ENCODE assay signal across 15 cellular contexts in genomic region chr12:123512838-123513665, GRCh38. TPM values are rescaled to one million over a fixed set of nuclear protein-coding genes. Genes with fewer than 3 reads are reported as not detected.
A peak's percentile ranks its signal among the peaks of the same experiment; 100 is the strongest.
DNase-seq lines count a peak whose midpoint lies in the region; FAIRE-seq and TF ChIP-seq lines count a peak whose summit lies in the region.
"Had no signal": no experiment of that assay in that cellular context is flagged by ENCODE, and none has a peak within 500 bp of the region (broad histone marks: within the 10 kb centered on the region; RNA-seq: fewer than 3 reads in every experiment).

No MANE protein-coding gene starts in this region.

- H3K23ac ChIP-seq in H1 (ENCODE audit: insufficient read length) (peak overlapping the region; percentile 83), mesendoderm (ENCODE audit: low read length) (no peak overlapping the region)

- peaks cover 0 to 7% of the 10 kb centered on the region in 2 experiments for H4K20me1 ChIP-seq in H1 (replicated peaks in 1 of 2; ENCODE audit: control insufficient read depth in 1 of 2, insufficient read depth in 2 of 2, low read length in 2 of 2)

- no peak overlapping the region for H3K14ac ChIP-seq in H1 (ENCODE audit: insufficient read length)

- 77% methylated on average over 26 of the region's 26 CpGs; no CpG with 5 or more reads in 1 of the 2 experiments for WGBS in H1 (ENCODE audit: extremely low coverage in 1 of 2, insufficient coverage in 1 of 2, insufficient read length in 1 of 2, insufficient replicate concordance in 2 of 2, low coverage in 1 of 2, low lambda C conversion rate in 2 of 2, missing lambda C conversion rate in 1 of 2), 2 experiments
- WGBS in mesendoderm (ENCODE audit: extremely low coverage, insufficient coverage, low lambda C conversion rate): 100% methylated on average over 1 of the region's 26 CpGs

- peak overlapping the region; percentile 99 for H4K91ac ChIP-seq in H1 (replicated peaks; ENCODE audit: insufficient read length, low read length)

- no peak for TF ChIP-seq POLR2A in H1 (IDR thresholded peaks at IDR 0.05; ENCODE audit: control extremely low read depth in 1 of 2, low read depth in 2 of 2, low read length in 2 of 2)

- no peak for TF ChIP-seq CTCF in H1 (IDR thresholded peaks at IDR 0.05; ENCODE audit: control extremely low read depth in 1 of 3, insufficient read depth in 1 of 3, low read depth in 1 of 3, low read length in 3 of 3)

- H2BK20ac ChIP-seq in H1 (ENCODE audit: low read length): peak overlapping the region; percentile 100

- TF ChIP-seq EP300 in H1 (IDR thresholded peaks at IDR 0.05; ENCODE audit: borderline replicate concordance in 1 of 2, low read depth in 2 of 2, low read length in 2 of 2): no peak

- H3K9ac ChIP-seq in H1 (replicated peaks in 1 of 4; ENCODE audit: extremely low read depth in 1 of 4, low read depth in 3 of 4, low read length in 3 of 4): peak overlapping the region in 1 of 4 experiments; percentile 54; a peak in 2 of 7 replicates
- no peak overlapping the region for H3K9ac ChIP-seq in mesendoderm (ENCODE audit: low read length)

- H3K18ac ChIP-seq in H1 (ENCODE audit: extremely low read depth, low read length) (peak overlapping the region; percentile 78), mesendoderm (ENCODE audit: low read length) (no peak overlapping the region)

- no peak overlapping the region for H2AFZ ChIP-seq in H1 (ENCODE audit: low read length)

- H2BK120ac ChIP-seq in H1 (replicated peaks; ENCODE audit: low read depth, low read length): peak overlapping the region; percentile 92
- H2BK120ac ChIP-seq in mesendoderm (ENCODE audit: low read depth, low read length): no peak overlapping the region

- H4K5ac ChIP-seq in H1 (ENCODE audit: insufficient read length, low read depth, low read length): peak overlapping the region; percentile 45
- H4K5ac ChIP-seq in mesendoderm (ENCODE audit: low read length): no peak overlapping the region

- FAIRE-seq in H1 (lab: Jason Lieb, UNC): no peak
- FAIRE-seq: G401.6, RCC 7860 had no signal

- peak overlapping the region; percentile 100 for H2BK5ac ChIP-seq in H1 (ENCODE audit: low read depth, low read length)
- peak overlapping the region; percentile 59 for H2BK5ac ChIP-seq in mesendoderm (ENCODE audit: low read length)

- POLR2A ChIA-PET in H1 (lab: Charles Lee; ENCODE audit: partially characterized antibody): interaction anchor here (0.8 to 1.9 kb wide), 6 partner anchors 13 to 36 kb away, joined by 3 to 8 read pairs (median 4); partner anchors contain the start of gene RILPL1

- H3K79me2 ChIP-seq in H1 (ENCODE audit: control insufficient read depth in 1 of 2, insufficient read depth in 2 of 2, low read length in 2 of 2) (no peaks in the 10 kb centered on the region), mesendoderm (ENCODE audit: control insufficient read depth, insufficient read depth, low read length) (no peaks in the 10 kb centered on the region)

- peak overlapping the region; percentile 100 for H2BK12ac ChIP-seq in H1 (ENCODE audit: low read depth, low read length)

- H3K79me1 ChIP-seq in H1 (ENCODE audit: low read depth, low read length) (peaks cover 4% of the 10 kb centered on the region; the same call in 1 of the 2 replicates), mesendoderm (ENCODE audit: low read length) (no peaks in the 10 kb centered on the region)

- TF ChIP-seq RAD21 in H1 (IDR thresholded peaks at IDR 0.05 in 1 of 2, conservative IDR thresholded peaks at IDR 0.05 in 1 of 2; ENCODE audit: low read depth in 2 of 2, low read length in 2 of 2): no peak

- H3K23me2 ChIP-seq in H1 (ENCODE audit: low read depth, low read length): peaks cover 26% of the 10 kb centered on the region; the same call in 1 of the 2 replicates

- no peak overlapping the region for H4K8ac ChIP-seq in H1 (ENCODE audit: extremely low read depth, insufficient read depth, low read length)
- no peak overlapping the region for H4K8ac ChIP-seq in mesendoderm (ENCODE audit: low read depth, low read length)

- H3K27me3 ChIP-seq in H1 (replicated peaks in 1 of 4; ENCODE audit: control insufficient read depth in 3 of 4, extremely low read depth in 1 of 4, insufficient read depth in 3 of 4, low read length in 3 of 4) (no peaks in the 10 kb centered on the region), mesendoderm (ENCODE audit: insufficient read depth, low read length, poor library complexity) (no peaks in the 10 kb centered on the region), MG63 (no peaks in the 10 kb centered on the region)

- DNase-seq in D341Med (ENCODE audit: low spot score): peak; percentile 41
- DNase-seq in NAMALWA (ENCODE audit: low spot score): peak; percentile 18
- no peak for DNase-seq in H1 (ENCODE audit: low read depth in 1 of 2, low spot score in 2 of 2)
- DNase-seq in mesendoderm: no peak
- no peak for DNase-seq in NCI-H1048 (lab: John Stamatoyannopoulos, UW)
- no peak for DNase-seq in MG63
- DNase-seq in activated T-cell treated with anti-CD3 and anti-CD28 coated beads, Interleukin-2, amount 50 U/mL, for 1 hour: no peak
- no peak for DNase-seq in pons (ENCODE audit: low spot score)
- DNase-seq: central memory CD4-positive, alpha-beta T cell; NCI-H524; stimulated activated CD4-positive, alpha-beta T cell treated with anti-CD3 and anti-CD28 coated beads, Interleukin-1b, Interleukin-23, amount 100 ng/mL, for 48 hours had no signal

- CTCF ChIA-PET in H1 (lab: Charles Lee; ENCODE audit: partially characterized antibody): interaction anchor here (1.0 kb wide), 2 partner anchors 20 to 67 kb away, joined by 3 to 4 read pairs; no protein-coding TSS in a partner anchor

- no peak overlapping the region for H3K4me3 ChIP-seq in H1 (ENCODE audit: extremely low read depth in 1 of 4, insufficient read depth in 2 of 4, low read depth in 3 of 4, low read length in 4 of 4)
- H3K4me3 ChIP-seq in mesendoderm (ENCODE audit: low read length): no peak overlapping the region
- H3K4me3 ChIP-seq in MG63: no peak overlapping the region
- H3K4me3 ChIP-seq: prostate gland had no signal

- H3K4me2 ChIP-seq in H1 (ENCODE audit: insufficient read depth in 1 of 2, low read depth in 2 of 2, low read length in 2 of 2) (no peak overlapping the region), mesendoderm (ENCODE audit: low read length) (no peak overlapping the region)

- H3K27ac ChIP-seq in H1 (ENCODE audit: low read depth, low read length) (peak overlapping the region; percentile 33), mesendoderm (ENCODE audit: low read depth, low read length) (no peak overlapping the region)
- H3K27ac ChIP-seq: epithelial cell of prostate had no signal

- H2BK15ac ChIP-seq in H1 (ENCODE audit: low read length) (peak overlapping the region; percentile 98; the same call in 1 of the 2 replicates), mesendoderm (replicated peaks; ENCODE audit: low read depth) (no peak overlapping the region)

- H3K4me1 ChIP-seq in H1 (replicated peaks in 1 of 4; ENCODE audit: control insufficient read depth in 3 of 4, insufficient read depth in 4 of 4, low read length in 3 of 4) (0 out of 7 replicates have a peak, but pooled peaks cover 0 to 2% (median 0%) of the 10 kb centered on the region in 4 experiments), mesendoderm (ENCODE audit: control insufficient read depth, low read depth, low read length) (no peaks in the 10 kb centered on the region)
- H3K4me1 ChIP-seq: prostate gland had no signal

- H3K4ac ChIP-seq in H1 (replicated peaks; ENCODE audit: insufficient read length, low read depth, low read length) (peak overlapping the region; percentile 99), mesendoderm (ENCODE audit: low read depth, low read length) (no peak overlapping the region)

- no peaks in the 10 kb centered on the region for H3K9me3 ChIP-seq in H1 (ENCODE audit: insufficient read depth in 2 of 2, low read depth in 1 of 2, low read length in 1 of 2)
- no peaks in the 10 kb centered on the region for H3K9me3 ChIP-seq in MG63
- H3K9me3 ChIP-seq: prostate gland had no signal

- H2AK5ac ChIP-seq in H1 (ENCODE audit: low read depth, low read length) (peak overlapping the region; percentile 100), mesendoderm (ENCODE audit: low read length) (no peak overlapping the region)

- H3K36me3 ChIP-seq in H1 (ENCODE audit: control insufficient read depth in 2 of 4, insufficient read depth in 4 of 4, low read length in 3 of 4) (peaks cover 5 to 26% (median 12%) of the 10 kb centered on the region in 4 experiments; a peak in 7 of 8 replicates), mesendoderm (ENCODE audit: control insufficient read depth, insufficient read depth, low read length) (peaks cover 2% of the 10 kb centered on the region), MG63 (peaks cover 13% of the 10 kb centered on the region)
- H3K36me3 ChIP-seq: prostate gland had no signal

- H3K56ac ChIP-seq in H1 (replicated peaks; ENCODE audit: insufficient read length, low read depth, low read length) (peak overlapping the region; percentile 99), mesendoderm (ENCODE audit: low read length) (peak overlapping the region; percentile 34)

TF ChIP-seq in H1, 55 proteins besides CTCF, POLR2A, EP300 and RAD21 (continues in another document):
- no peak for TF ChIP-seq TCF12 (IDR thresholded peaks at IDR 0.05; ENCODE audit: low read depth, low read length)

RNA-seq across cellular contexts. Expression of gene RILPL1, which starts 20.5 kb away (rescaled TPM):
- total RNA-seq in H1 (2021; fragmentation: NEBNext Ultra II Directional; extraction: Animal tissue kit (Norgen Biotek cat#: 25700)): 6.5 and 6.7 TPM in 2 replicates
- 9.4 and 12.1 TPM in 2 replicates for polyA plus RNA-seq in H1 (2011; rRNA removed)
- 8.6 TPM for polyA plus RNA-seq in H1 (2011; cell fraction: cytosol; rRNA removed)
- polyA plus RNA-seq in H1 (2011; cell fraction: nucleus; rRNA removed): 13.6 TPM
- polyA plus RNA-seq in H1 (2012, experiment 1 of 2): 5.3 to 11.0 TPM (median 8.7 TPM) in 4 replicates
- 6.1 TPM for polyA plus RNA-seq in H1 (2012, experiment 2 of 2)
- polyA plus RNA-seq in H1 (2013, experiment 1 of 2): 10.2 TPM
- 11.2 TPM for polyA plus RNA-seq in H1 (2013, experiment 2 of 2)
- 2.8 and 3.2 TPM in 2 replicates for polyA minus RNA-seq in H1 (2011; rRNA and poly(A)+ RNA removed)
- polyA minus RNA-seq in H1 (2011; cell fraction: cytosol; rRNA and poly(A)+ RNA removed): 7.6 TPM
- 5.8 TPM for polyA minus RNA-seq in H1 (2011; cell fraction: nucleus; rRNA and poly(A)+ RNA removed)
- polyA plus RNA-seq in mesendoderm (2013, experiment 1 of 2): 3.4 TPM
- polyA plus RNA-seq in mesendoderm (2013, experiment 2 of 2): 3.9 TPM
- total RNA-seq in MG63 (2014; rRNA removed; shearing (Covaris generic); ENCODE audit: low replicate concordance): 24.2 and 31.4 TPM in 2 replicates

RNA-seq across cellular contexts. Expression of gene SNRNP35, which starts 55.1 kb away (rescaled TPM):
- 15.3 and 16.9 TPM in 2 replicates for total RNA-seq in H1 (2021; fragmentation: NEBNext Ultra II Directional; extraction: Animal tissue kit (Norgen Biotek cat#: 25700))
- polyA plus RNA-seq in H1 (2011; rRNA removed): 8.0 and 8.4 TPM in 2 replicates
- polyA plus RNA-seq in H1 (2011; cell fraction: cytosol; rRNA removed): 17.8 TPM
- 12.3 TPM for polyA plus RNA-seq in H1 (2011; cell fraction: nucleus; rRNA removed)
- 24.0 to 28.6 TPM (median 26.7 TPM) in 4 replicates for polyA plus RNA-seq in H1 (2012, experiment 1 of 2)
- polyA plus RNA-seq in H1 (2012, experiment 2 of 2): 9.4 TPM
- 14.3 TPM for polyA plus RNA-seq in H1 (2013, experiment 1 of 2)
- 14.8 TPM for polyA plus RNA-seq in H1 (2013, experiment 2 of 2)
- 5.8 and 12.0 TPM in 2 replicates for polyA minus RNA-seq in H1 (2011; rRNA and poly(A)+ RNA removed)
- 7.3 TPM for polyA minus RNA-seq in H1 (2011; cell fraction: cytosol; rRNA and poly(A)+ RNA removed)
- polyA minus RNA-seq in H1 (2011; cell fraction: nucleus; rRNA and poly(A)+ RNA removed): 14.0 TPM
- 15.1 TPM for polyA plus RNA-seq in mesendoderm (2013, experiment 1 of 2)
- polyA plus RNA-seq in mesendoderm (2013, experiment 2 of 2): 15.7 TPM
- 2.8 and 16.4 TPM in 2 replicates for total RNA-seq in MG63 (2014; rRNA removed; shearing (Covaris generic); ENCODE audit: low replicate concordance)

Comparison
In these comparisons a context has a peak if more than half of its experiments do, and no peak if none do; other contexts are left out.
1. DNase-seq: peak in D341Med (single experiment) and NAMALWA (single experiment); none in H1 (0 of 2), mesendoderm (single experiment), NCI-H1048 (single experiment), MG63 (single experiment), activated T-cell treated with anti-CD3 and anti-CD28 coated beads, Interleukin-2, amount 50 U/mL, for 1 hour (single experiment) and pons (single experiment).